9 cellular contexts compared by ENCODE assay signal in the genomic region with DNA sequence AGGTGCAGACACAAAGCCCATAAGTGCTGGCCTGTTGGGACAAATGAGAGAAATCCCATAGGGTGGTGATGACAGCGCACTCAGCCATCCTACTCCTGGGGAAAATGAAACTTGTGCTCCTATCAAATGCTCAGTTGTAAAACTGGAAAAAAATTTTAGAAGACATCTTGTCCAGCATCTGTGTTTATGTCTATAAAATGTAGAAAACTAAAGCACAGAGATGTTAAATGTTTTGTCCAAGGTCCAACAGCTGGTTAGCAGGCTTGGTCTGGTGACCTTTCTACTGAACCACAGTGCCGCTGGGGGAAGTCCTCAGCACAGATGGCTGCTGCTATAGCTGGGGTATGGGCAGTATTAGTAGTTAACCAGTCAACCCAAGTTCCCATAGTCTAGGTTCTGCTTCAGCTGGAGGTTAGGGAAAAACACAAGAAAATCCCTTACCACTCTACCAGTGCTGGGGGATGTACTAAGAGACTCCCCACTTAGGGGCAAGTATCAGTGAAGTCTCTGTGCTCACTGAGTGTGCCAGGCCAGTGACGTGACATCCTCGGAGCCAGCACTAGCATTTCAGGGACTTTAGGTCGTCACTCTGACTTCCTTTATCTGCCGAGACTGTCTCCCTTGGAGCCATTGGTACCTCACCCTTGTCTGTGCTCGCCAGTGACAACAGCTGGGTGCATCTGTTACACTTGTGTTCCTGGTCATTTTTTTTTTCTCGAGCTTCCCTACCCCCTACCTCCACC. TPM values are rescaled to one million over a fixed set of nuclear protein-coding genes. Genes with fewer than 3 reads are reported as not detected.
DNase-seq lines count a peak whose midpoint lies in the region; ATAC-seq, FAIRE-seq and TF ChIP-seq lines count a peak whose summit lies in the region.
"Had no signal": no experiment of that assay in that cellular context is flagged by ENCODE, and none has a peak within 500 bp of the region (broad histone marks: within the 10 kb centered on the region; RNA-seq: fewer than 3 reads in every experiment).

No MANE protein-coding gene starts in this region.

- no peaks in the 10 kb centered on the region for H3K9me2 ChIP-seq in PC-3 (replicated peaks; ENCODE audit: low read length)

- TF ChIP-seq CTCF in kidney (IDR thresholded peaks at IDR 0.05; ENCODE audit: borderline replicate concordance, extremely low read depth, insufficient read depth) (no peak), psoas muscle (IDR thresholded peaks at IDR 0.05) (no peak), PC-3 (conservative IDR thresholded peaks at IDR 0.05; ENCODE audit: low read depth, low read length) (no peak)

- no peak overlapping the region for H2AFZ ChIP-seq in PC-3 (ENCODE audit: low read length)

- H3K36me3 ChIP-seq in kidney (ENCODE audit: control insufficient read depth in 1 of 2, insufficient read depth in 2 of 2, low read length in 2 of 2) (no peaks in the 10 kb centered on the region), psoas muscle (ENCODE audit: insufficient read depth in 1 of 2, low read depth in 1 of 2) (no peaks in the 10 kb centered on the region), PC-3 (ENCODE audit: low read depth, low read length) (no peaks in the 10 kb centered on the region)

- BruUV-seq in PC-3 (replicated peaks; lab: Mats Ljungman, UMichigan): no TSS peak

- no peak for FAIRE-seq in kidney (lab: Jason Lieb, UNC)

- H3K4me1 ChIP-seq in kidney (ENCODE audit: control insufficient read depth in 1 of 2, insufficient read depth in 1 of 2, low read depth in 1 of 2, low read length in 2 of 2) (peaks cover 14 to 15% of the 10 kb centered on the region in 2 donors), psoas muscle (peaks cover 9% of the 10 kb centered on the region), PC-3 (ENCODE audit: insufficient read depth, low read length) (no peaks in the 10 kb centered on the region)

- TF ChIP-seq POLR2A in GM18505 (IDR thresholded peaks at IDR 0.05; ENCODE audit: borderline replicate concordance, extremely low read depth, insufficient read depth, insufficient read length): peak; percentile 61

- POLR2A ChIA-PET in PC-3 (lab: Charles Lee; ENCODE audit: unreplicated experiment): no interaction called here

- H3K9ac ChIP-seq in kidney (ENCODE audit: low read length in 2 of 2) (no peak overlapping the region), PC-3 (ENCODE audit: low read length) (no peak overlapping the region)

- no peaks in the 10 kb centered on the region for H4K20me1 ChIP-seq in PC-3 (ENCODE audit: low read length)

- H3K79me2 ChIP-seq in PC-3 (ENCODE audit: low read length): no peaks in the 10 kb centered on the region

- H3K27ac ChIP-seq in kidney (ENCODE audit: low read depth in 2 of 2, low read length in 2 of 2) (peak overlapping the region in 1 of 2 donors; percentile 8), psoas muscle (no peak overlapping the region), PC-3 (ENCODE audit: low read length) (no peak overlapping the region)

- H3K4me2 ChIP-seq in PC-3 (ENCODE audit: low read length): no peak overlapping the region

- H3K9me3 ChIP-seq in kidney (ENCODE audit: control insufficient read depth in 1 of 2, low read length in 2 of 2): no peaks in the 10 kb centered on the region
- H3K9me3 ChIP-seq in psoas muscle: no peaks in the 10 kb centered on the region
- H3K9me3 ChIP-seq in PC-3 (ENCODE audit: low read length): no peaks in the 10 kb centered on the region

- H3K27me3 ChIP-seq in psoas muscle (ENCODE audit: insufficient read depth in 3 of 3, low read length in 2 of 3) (peaks cover 0 to 9% (median 0%) of the 10 kb centered on the region in 3 donors), PC-3 (ENCODE audit: low read length) (no peaks in the 10 kb centered on the region; the same call in 1 of the 2 replicates)

- H3K4me3 ChIP-seq in kidney (ENCODE audit: low read length in 2 of 2) (peak overlapping the region; percentile 33 to 63), psoas muscle (no peak overlapping the region), PC-3 (ENCODE audit: low read length) (no peak overlapping the region)

- DNase-seq in kidney (no peak), psoas muscle (no peak), activated gamma-delta T cell treated with Interleukin-2 at 50 U/mL for 16 hours (no peak), PC-3 (no peak), NOMO-1 treated with dmso at 0.1 percent for 144 hours (lab: John Stamatoyannopoulos, UW; ENCODE audit: unreplicated experiment) (no peak)
- DNase-seq: effector CD4-positive, alpha-beta T cell had no signal

- intact Hi-C loops in kidney (cut with DNase I): no loop called here
- intact Hi-C loops in psoas muscle (cut with DNase I): no loop called here
- intact Hi-C loops in PC-3 (cut with micrococcal nuclease): no loop called here

- ATAC-seq in GM18505 (IDR thresholded peaks at IDR 0.05; ENCODE audit: unreplicated experiment) (peak; percentile 44), GM21447 (IDR thresholded peaks at IDR 0.05; ENCODE audit: unreplicated experiment) (peak; percentile 60), HG03520 (IDR thresholded peaks at IDR 0.05; ENCODE audit: unreplicated experiment) (peak; percentile 54), psoas muscle (no peak), PC-3 (no peak)

- WGBS in psoas muscle, 3 donors: 46 to 59% (median 59%) methylated on average over 8 of the region's 8 CpGs

- H3F3A ChIP-seq in PC-3 (ENCODE audit: low read length, unreplicated experiment): no peaks in the 10 kb centered on the region

- CTCF ChIA-PET in PC-3 (lab: Charles Lee): no interaction called here

RNA-seq across cellular contexts. Expression of a gene that starts 1.9 kb away (rescaled TPM):
- 54.9 TPM for total RNA-seq in kidney
- polyA plus RNA-seq in kidney (ENCODE audit: insufficient read depth, low read depth, low replicate concordance): 316 TPM
- 10 to 100 TPM in 2 of 4 donors, 1 to 10 TPM in 2; 9.1 to 15.4 (median 12.1) TPM for total RNA-seq in psoas muscle
- 1 to 10 TPM; 2.2 to 6.6 (median 4.7) TPM for polyA plus RNA-seq in psoas muscle
- 23.7 and 26.4 TPM in 2 replicates for total RNA-seq in PC-3 (2014; rRNA removed)

RNA-seq across cellular contexts. Expression of a gene that starts 42.0 kb away (rescaled TPM):
- total RNA-seq in kidney (13.2 TPM), psoas muscle (1 to 10 TPM; 1.4 to 6.0 (median 2.6) TPM), PC-3 (2014; rRNA removed) (15.5 and 15.7 TPM in 2 replicates)
- polyA plus RNA-seq in kidney (ENCODE audit: insufficient read depth, low read depth, low replicate concordance) (20.8 TPM), psoas muscle (1 to 10 TPM in 1 of 3 donors, under 1 TPM in 2; 0.52 to 1.1 (median 0.93) TPM)

Comparison
In these comparisons a context has a peak if more than half of its experiments do, and no peak if none do; other contexts are left out.
1. ATAC-seq: peak in GM18505 (single experiment), GM21447 (single experiment) and HG03520 (single experiment); none in psoas muscle (0 of 4) and PC-3 (single experiment).
2. H3K4me3 ChIP-seq: peak in kidney (2 of 2); none in psoas muscle (single experiment) and PC-3 (single experiment).